8 cellular contexts compared by ENCODE assay signal in genomic region chr13:109743706-109744453, GRCh38. TPM values are rescaled to one million over a fixed set of nuclear protein-coding genes. Genes with fewer than 3 reads are reported as not detected.
DNase-seq lines count a peak whose midpoint lies in the region; ATAC-seq and TF ChIP-seq lines count a peak whose summit lies in the region.

No MANE protein-coding gene starts in this region.

- H2BK20ac ChIP-seq in H9 (ENCODE audit: low read depth, low read length, poor library complexity, severe bottlenecking): no peak overlapping the region

- H3K27me3 ChIP-seq in H9 (ENCODE audit: insufficient read depth, low read length) (no peaks in the 10 kb centered on the region), psoas muscle (ENCODE audit: insufficient read depth in 3 of 3, low read length in 2 of 3) (no peaks in the 10 kb centered on the region)

- no peaks in the 10 kb centered on the region; a peak in 1 of 5 replicates for H3K9me3 Mint-ChIP-seq in H9

- H3K36me3 Mint-ChIP-seq in H9 (ENCODE audit: insufficient read depth in 1 of 3, low read depth in 3 of 3): no peaks in the 10 kb centered on the region; a peak in 1 of 7 replicates

- no peak overlapping the region for H2BK120ac ChIP-seq in H9 (ENCODE audit: low read depth, low read length, poor library complexity, severe bottlenecking)

- H4K8ac ChIP-seq in H9 (replicated peaks; ENCODE audit: insufficient read length, low read depth, low read length): no peak overlapping the region

- H3K14ac ChIP-seq in H9 (ENCODE audit: insufficient read depth, low read length): no peak overlapping the region

- no peak overlapping the region for H3K23ac ChIP-seq in H9 (ENCODE audit: insufficient read length, low read depth, low read length)

- no peak for TF ChIP-seq CTCF in H9 (conservative IDR thresholded peaks at IDR 0.05)
- TF ChIP-seq CTCF in cardiac fibroblast (IDR thresholded peaks at IDR 0.05; ENCODE audit: low read depth, low read length): no peak
- TF ChIP-seq CTCF in psoas muscle (IDR thresholded peaks at IDR 0.05): no peak

- no peak overlapping the region for H2BK15ac ChIP-seq in H9 (ENCODE audit: low read depth, low read length)

- no peaks in the 10 kb centered on the region for H4K20me1 ChIP-seq in H9 (ENCODE audit: control insufficient read depth, insufficient read depth, insufficient read length)

- no peaks in the 10 kb centered on the region for H3K27me3 Mint-ChIP-seq in H9 (ENCODE audit: low read depth)

- no peak overlapping the region for H3K4me3 Mint-ChIP-seq in H9

- H3K18ac ChIP-seq in H9 (ENCODE audit: insufficient read length, low read depth, low read length): no peak overlapping the region

- H2AFZ ChIP-seq in H9 (ENCODE audit: low read length): no peak overlapping the region

- H4K91ac ChIP-seq in H9 (ENCODE audit: insufficient read length, low read depth, low read length): no peak overlapping the region

- ATAC-seq in HG03469 (IDR thresholded peaks at IDR 0.05; ENCODE audit: unreplicated experiment) (no peak), psoas muscle (no peak)

- H3K79me1 ChIP-seq in H9 (ENCODE audit: insufficient read depth, low read depth, low read length, poor library complexity, severe bottlenecking): no peaks in the 10 kb centered on the region

- H3K27ac ChIP-seq in H9 (ENCODE audit: insufficient read length, low read depth, low read length) (no peak overlapping the region), psoas muscle (no peak overlapping the region)

- WGBS in H9 (ENCODE audit: extremely low coverage, insufficient read length, low lambda C conversion rate): no CpG with 5 or more reads among the region's 12 CpGs
- WGBS in psoas muscle, 3 donors: 49 to 56% (median 54%) methylated on average over 12 of the region's 12 CpGs

- no peak overlapping the region for H3K4me2 ChIP-seq in H9 (ENCODE audit: insufficient read depth, insufficient read length, low read length)

- H3K23me2 ChIP-seq in H9 (ENCODE audit: insufficient read length, low read depth, low read length, poor library complexity, severe bottlenecking): no peaks in the 10 kb centered on the region

- H2AK5ac ChIP-seq in H9 (ENCODE audit: insufficient read length, low read length): no peak overlapping the region

- H3K4ac ChIP-seq in H9 (ENCODE audit: low read depth, low read length): no peak overlapping the region

- peak overlapping the region in 2 of 3 experiments; percentile 5 to 44; a peak in 5 of 7 replicates for H3K27ac Mint-ChIP-seq in H9

- no peak overlapping the region for H3K9ac ChIP-seq in H9 (ENCODE audit: extremely low read depth, insufficient read length, low read length)

- H3K56ac ChIP-seq in H9 (ENCODE audit: insufficient read length, low read depth, low read length): no peak overlapping the region

- H3K4me1 ChIP-seq in H9 (ENCODE audit: insufficient read depth, low read length): peaks cover 4% of the 10 kb centered on the region; the same call in 1 of the 2 replicates
- H3K4me1 ChIP-seq in psoas muscle: no peaks in the 10 kb centered on the region

- peaks cover 9 to 10% of the 10 kb centered on the region in 2 experiments for H3K4me1 Mint-ChIP-seq in H9

- no peaks in the 10 kb centered on the region for H3K36me3 ChIP-seq in psoas muscle (ENCODE audit: insufficient read depth in 1 of 2, low read depth in 1 of 2)

- H2BK5ac ChIP-seq in H9 (ENCODE audit: insufficient read length, low read length): no peak overlapping the region

- H3K79me2 ChIP-seq in H9 (ENCODE audit: insufficient read depth, low read length): no peaks in the 10 kb centered on the region

- intact Hi-C loops in psoas muscle (cut with DNase I): no loop called here

- DNase-seq in ELR (ENCODE audit: low read depth) (peak; percentile 87), H9 (peak; percentile 43), NCI-H524 treated with DMSO at 0.1 percent for 48 hours (lab: John Stamatoyannopoulos, UW) (peak; percentile 32), cardiac fibroblast (ENCODE audit: low read depth in 2 of 2) (peak; percentile 71 to 74), skeletal muscle cell (ENCODE audit: low read depth) (peak; percentile 36), psoas muscle (no peak), DMS79 (lab: John Stamatoyannopoulos, UW) (no peak)

- no peaks in the 10 kb centered on the region for H3K9me3 ChIP-seq in H9 (ENCODE audit: control insufficient read depth, low read depth, low read length)
- H3K9me3 ChIP-seq in psoas muscle: no peaks in the 10 kb centered on the region

- H3K4me3 ChIP-seq in cardiac fibroblast (replicated peaks in 1 of 2; ENCODE audit: low read depth in 2 of 2, low read length in 2 of 2) (no peak overlapping the region), skeletal muscle cell (ENCODE audit: low read depth, low read length) (no peak overlapping the region), psoas muscle (no peak overlapping the region)

- no peak overlapping the region for H2BK12ac ChIP-seq in H9 (ENCODE audit: insufficient read length, low read depth, low read length)

- H4K5ac ChIP-seq in H9 (ENCODE audit: insufficient read length, low read depth, low read length): no peak overlapping the region

- H3T11ph ChIP-seq in H9 (ENCODE audit: low read length): no peak overlapping the region

RNA-seq across cellular contexts. Expression of gene IRS2, which starts 42.5 kb away (rescaled TPM):
- total RNA-seq in H9 (2021) (10.0 and 10.1 TPM in 2 replicates), psoas muscle (10 to 100 TPM in 3 of 4 donors, 1 to 10 TPM in 1; 9.3 to 40.8 (median 27.1) TPM)
- 10 to 100 TPM; 13.0 to 31.7 (median 15.5) TPM for polyA plus RNA-seq in psoas muscle

Comparison
In these comparisons a context has a peak if more than half of its experiments do, and no peak if none do; other contexts are left out.
1. DNase-seq: peak in ELR (single experiment), H9 (single experiment), NCI-H524 treated with DMSO at 0.1 percent for 48 hours (single experiment), cardiac fibroblast (2 of 2) and skeletal muscle cell (single experiment); none in psoas muscle (0 of 2) and DMS79 (single experiment).